In genomic region chr9:62800451-62801371, GRCh38 we compare ENCODE assay signal across 8 cellular contexts.
DNase-seq lines count a peak whose midpoint lies in the region; ATAC-seq, FAIRE-seq and TF ChIP-seq lines count a peak whose summit lies in the region.
"Not testable (repeated sequence)": the region's sequence is repeated elsewhere in the genome, so short reads cannot be mapped to it uniquely, and the experiment has no call there.

No MANE protein-coding gene starts in this region.

- H3K27me3 ChIP-seq in DOHH2 (ENCODE audit: control insufficient read depth, low read length): not testable (repeated sequence)
- H3K27me3 ChIP-seq in GM23338 (ENCODE audit: insufficient read depth): peaks cover 72% of the 10 kb centered on the region
- peaks cover 38 to 69% (median 55%) of the 10 kb centered on the region in 4 experiments for H3K27me3 ChIP-seq in H1 (replicated peaks in 1 of 4; ENCODE audit: control insufficient read depth in 3 of 4, extremely low read depth in 1 of 4, insufficient read depth in 3 of 4, low read length in 3 of 4)
- peaks cover 33% of the 10 kb centered on the region for H3K27me3 ChIP-seq in neuron (ENCODE audit: insufficient read depth, low read length)

- CTCF ChIA-PET in H1 (lab: Charles Lee; ENCODE audit: partially characterized antibody): interaction anchor here (1.4 kb wide), 1 partner anchor 1017 kb away, joined by 5 read pairs; no protein-coding TSS in a partner anchor

- H3K27ac Mint-ChIP-seq in GM23338: not testable (repeated sequence)
- peak overlapping the region in 2 of 6 donors; percentile 23 to 43 for H3K27ac Mint-ChIP-seq in immature natural killer cell

- not testable (repeated sequence) for H3F3A ChIP-seq in DOHH2 (ENCODE audit: control insufficient read depth, insufficient read depth)
- H3F3A ChIP-seq in GM23338 (replicated peaks; ENCODE audit: low read depth): peaks cover 16% of the 10 kb centered on the region

- H3K27ac ChIP-seq in DOHH2 (ENCODE audit: low read depth, low read length) (peak overlapping the region; percentile 76), substantia nigra (ENCODE audit: low read depth, low read length, poor library complexity, severe bottlenecking) (peak overlapping the region; percentile 80)
- not testable (repeated sequence) for H3K27ac ChIP-seq in GM23338 (ENCODE audit: low read depth); H1 (ENCODE audit: low read depth, low read length)

- peak overlapping the region; percentile 79; the same call in 1 of the 2 replicates for H2AFZ ChIP-seq in GM23338
- not testable (repeated sequence) for H2AFZ ChIP-seq in H1 (ENCODE audit: low read length); neuron (ENCODE audit: low read depth, low read length)

- POLR2A ChIA-PET in H1 (lab: Charles Lee; ENCODE audit: partially characterized antibody): interaction anchor here (1.3 kb wide), 1 partner anchor 1017 kb away, joined by 9 read pairs; no protein-coding TSS in a partner anchor

- H3K4me3 ChIP-seq in DOHH2 (ENCODE audit: low read length) (peak overlapping the region; percentile 80), GM23338 (peak overlapping the region; percentile 67), H1 (ENCODE audit: extremely low read depth in 1 of 4, insufficient read depth in 2 of 4, low read depth in 3 of 4, low read length in 4 of 4) (peak overlapping the region in 3 of 4 experiments; percentile 4 to 64 (median 5); a peak in 5 of 8 replicates), neuron (ENCODE audit: low read length) (peak overlapping the region; percentile 4)

- H3K79me1 ChIP-seq in H1 (ENCODE audit: low read depth, low read length): not testable (repeated sequence)

- TF ChIP-seq POLR2A in H1 (IDR thresholded peaks at IDR 0.05; ENCODE audit: control extremely low read depth in 1 of 2, low read depth in 2 of 2, low read length in 2 of 2): not testable (repeated sequence)

- peaks cover 51% of the 10 kb centered on the region for H3K79me2 ChIP-seq in DOHH2 (ENCODE audit: control insufficient read depth, low read length)
- H3K79me2 ChIP-seq in GM23338 (replicated peaks; ENCODE audit: insufficient read depth); H1 (ENCODE audit: control insufficient read depth in 1 of 2, insufficient read depth in 2 of 2, low read length in 2 of 2): not testable (repeated sequence)

- H3K36me3 ChIP-seq in DOHH2 (ENCODE audit: control insufficient read depth, low read length): peaks cover 21% of the 10 kb centered on the region
- H3K36me3 ChIP-seq in GM23338 (ENCODE audit: insufficient read depth); H1 (ENCODE audit: control insufficient read depth in 2 of 4, insufficient read depth in 4 of 4, low read length in 3 of 4); neuron (ENCODE audit: insufficient read depth, low read length): not testable (repeated sequence)

- H3K9me3 ChIP-seq in DOHH2 (ENCODE audit: control insufficient read depth, insufficient read depth, low read length); H1 (ENCODE audit: insufficient read depth in 2 of 2, low read depth in 1 of 2, low read length in 1 of 2); neuron (ENCODE audit: low read length): not testable (repeated sequence)

- H3K27me3 Mint-ChIP-seq in GM23338 (ENCODE audit: insufficient read depth, low read depth, poor library complexity): peaks cover 71% of the 10 kb centered on the region
- H3K27me3 Mint-ChIP-seq in immature natural killer cell (ENCODE audit: low read depth in 3 of 3): peaks cover 24 to 39% (median 38%) of the 10 kb centered on the region in 3 donors

- not testable (repeated sequence) for H2BK15ac ChIP-seq in H1 (ENCODE audit: low read length)

- not testable (repeated sequence) for H3K14ac ChIP-seq in H1 (ENCODE audit: insufficient read length)

- H4K8ac ChIP-seq in H1 (ENCODE audit: extremely low read depth, insufficient read depth, low read length): not testable (repeated sequence)

- not testable (repeated sequence) for TF ChIP-seq CTCF in DOHH2 (IDR thresholded peaks at IDR 0.05; ENCODE audit: low read depth, low read length, poor library complexity, severe bottlenecking); GM23338 (conservative IDR thresholded peaks at IDR 0.05; ENCODE audit: low read depth in 2 of 2); H1 (IDR thresholded peaks at IDR 0.05; ENCODE audit: control extremely low read depth in 1 of 3, insufficient read depth in 1 of 3, low read depth in 1 of 3, low read length in 3 of 3)

- H2BK12ac ChIP-seq in H1 (ENCODE audit: low read depth, low read length): peak overlapping the region; percentile 12; the same call in 1 of the 2 replicates

- H3K4me1 ChIP-seq in DOHH2 (ENCODE audit: control insufficient read depth, low read length) (peaks cover 19% of the 10 kb centered on the region), GM23338 (ENCODE audit: insufficient read depth) (peaks cover 33% of the 10 kb centered on the region), H1 (replicated peaks in 1 of 4; ENCODE audit: control insufficient read depth in 3 of 4, insufficient read depth in 4 of 4, low read length in 3 of 4) (peaks cover 0 to 16% (median 8%) of the 10 kb centered on the region in 4 experiments; a peak in 6 of 7 replicates)
- not testable (repeated sequence) for H3K4me1 ChIP-seq in neuron (ENCODE audit: insufficient read depth, low read length)

- not testable (repeated sequence) for H3K23me2 ChIP-seq in H1 (ENCODE audit: low read depth, low read length)

- H4K91ac ChIP-seq in H1 (replicated peaks; ENCODE audit: insufficient read length, low read length): not testable (repeated sequence)

- H3K4me3 Mint-ChIP-seq in GM23338: peak overlapping the region; percentile 79
- peak overlapping the region; percentile 73 to 81 (median 80) for H3K4me3 Mint-ChIP-seq in immature natural killer cell

- TF ChIP-seq RAD21 in H1 (IDR thresholded peaks at IDR 0.05 in 1 of 2, conservative IDR thresholded peaks at IDR 0.05 in 1 of 2; ENCODE audit: low read depth in 2 of 2, low read length in 2 of 2): not testable (repeated sequence)

- peak overlapping the region; percentile 92 for H3K4me2 ChIP-seq in DOHH2 (ENCODE audit: low read length)
- peak overlapping the region; percentile 70 for H3K4me2 ChIP-seq in GM23338
- peak overlapping the region; percentile 74 to 76; a peak in 3 of 4 replicates for H3K4me2 ChIP-seq in H1 (ENCODE audit: insufficient read depth in 1 of 2, low read depth in 2 of 2, low read length in 2 of 2)

- H3K23ac ChIP-seq in H1 (ENCODE audit: insufficient read length): not testable (repeated sequence)

- not testable (repeated sequence) for H4K20me1 ChIP-seq in DOHH2 (ENCODE audit: control insufficient read depth, insufficient read depth, low read depth, low read length); H1 (replicated peaks in 1 of 2; ENCODE audit: control insufficient read depth in 1 of 2, insufficient read depth in 2 of 2, low read length in 2 of 2)
- peaks cover 38% of the 10 kb centered on the region for H4K20me1 ChIP-seq in GM23338 (replicated peaks; ENCODE audit: insufficient read depth)

- peak; percentile 18 for ATAC-seq in GM23338

- DNase-seq in GM23338 (ENCODE audit: low spot score) (peak; percentile 25), RCC 7860 (ENCODE audit: low spot score) (peak; percentile 2), H1 (ENCODE audit: low read depth in 1 of 2, low spot score in 2 of 2) (peak in 1 of 2 experiments; percentile 86), immature natural killer cell (peak in 1 of 3 donors; percentile 12)
- DNase-seq in activated naive CD4-positive, alpha-beta T cell treated with Interleukin-2 at 50 U/mL for 16 hours: peak; percentile 7
- not testable (repeated sequence) for DNase-seq in substantia nigra (lab: John Stamatoyannopoulos, UW)

- H2BK5ac ChIP-seq in H1 (ENCODE audit: low read depth, low read length): not testable (repeated sequence)

- H2AK5ac ChIP-seq in H1 (ENCODE audit: low read depth, low read length): not testable (repeated sequence)

- not testable (repeated sequence) for H2BK120ac ChIP-seq in H1 (replicated peaks; ENCODE audit: low read depth, low read length)

- not testable (repeated sequence) for H3K56ac ChIP-seq in H1 (replicated peaks; ENCODE audit: insufficient read length, low read depth, low read length)

- H3K4ac ChIP-seq in H1 (replicated peaks; ENCODE audit: insufficient read length, low read depth, low read length): not testable (repeated sequence)

- not testable (repeated sequence) for H4K5ac ChIP-seq in H1 (ENCODE audit: insufficient read length, low read depth, low read length)

- H3K9ac ChIP-seq in H1 (replicated peaks in 1 of 4; ENCODE audit: extremely low read depth in 1 of 4, low read depth in 3 of 4, low read length in 3 of 4): not testable (repeated sequence)

- peaks cover 27% of the 10 kb centered on the region for H3K9me3 Mint-ChIP-seq in GM23338
- H3K9me3 Mint-ChIP-seq in immature natural killer cell: peaks cover 0 to 12% (median 7%) of the 10 kb centered on the region in 6 donors

- H3K36me3 Mint-ChIP-seq in GM23338 (ENCODE audit: low read depth): not testable (repeated sequence)
- H3K36me3 Mint-ChIP-seq in immature natural killer cell: peaks cover 0 to 10% (median 3%) of the 10 kb centered on the region in 3 donors

- H3K4me1 Mint-ChIP-seq in GM23338 (peaks cover 23% of the 10 kb centered on the region), immature natural killer cell (peaks cover 33 to 37% of the 10 kb centered on the region in 2 donors)

- H2BK20ac ChIP-seq in H1 (ENCODE audit: low read length): not testable (repeated sequence)

- not testable (repeated sequence) for FAIRE-seq in RCC 7860 (lab: Jason Lieb, UNC); H1 (lab: Jason Lieb, UNC)

- 14% methylated on average over 29 of the region's 30 CpGs; no CpG with 5 or more reads in 1 of the 2 experiments for WGBS in H1 (ENCODE audit: extremely low coverage in 1 of 2, insufficient coverage in 1 of 2, insufficient read length in 1 of 2, insufficient replicate concordance in 2 of 2, low coverage in 1 of 2, low lambda C conversion rate in 2 of 2, missing lambda C conversion rate in 1 of 2), 2 experiments

- not testable (repeated sequence) for TF ChIP-seq EP300 in H1 (IDR thresholded peaks at IDR 0.05; ENCODE audit: borderline replicate concordance in 1 of 2, low read depth in 2 of 2, low read length in 2 of 2)

- H3K18ac ChIP-seq in H1 (ENCODE audit: extremely low read depth, low read length): not testable (repeated sequence)

- not testable (repeated sequence) for H3K9me2 ChIP-seq in DOHH2 (replicated peaks; ENCODE audit: control insufficient read depth, low read length); GM23338 (ENCODE audit: insufficient read depth)

TF ChIP-seq in GM23338, 12 proteins besides CTCF, POLR2A, EP300 and RAD21:
- TF ChIP-seq EZH2phosphoT487 (IDR thresholded peaks at IDR 0.05; ENCODE audit: unreplicated experiment) (peak; percentile 100), EZH2 (IDR thresholded peaks at IDR 0.05; ENCODE audit: low read depth, unreplicated experiment) (peak; percentile 100)

TF ChIP-seq in H1, 55 proteins besides CTCF, POLR2A, EP300 and RAD21 (continues in another document):
- peak; percentile 60 for TF ChIP-seq SUZ12 (IDR thresholded peaks at IDR 0.05; ENCODE audit: low read length)
- TF ChIP-seq KDM4A (IDR thresholded peaks at IDR 0.05; ENCODE audit: low read depth, low read length, severe bottlenecking): peak; percentile 25

Comparison
In these comparisons a context has a peak if more than half of its experiments do, and no peak if none do; other contexts are left out.
1. H3K4me3 ChIP-seq: peak in every context shown above with its lines; median percentile 80 in DOHH2; 67 in GM23338; 5 in H1; 4 in neuron.